1 cellular context compared by ENCODE assay signal in the genomic region with DNA sequence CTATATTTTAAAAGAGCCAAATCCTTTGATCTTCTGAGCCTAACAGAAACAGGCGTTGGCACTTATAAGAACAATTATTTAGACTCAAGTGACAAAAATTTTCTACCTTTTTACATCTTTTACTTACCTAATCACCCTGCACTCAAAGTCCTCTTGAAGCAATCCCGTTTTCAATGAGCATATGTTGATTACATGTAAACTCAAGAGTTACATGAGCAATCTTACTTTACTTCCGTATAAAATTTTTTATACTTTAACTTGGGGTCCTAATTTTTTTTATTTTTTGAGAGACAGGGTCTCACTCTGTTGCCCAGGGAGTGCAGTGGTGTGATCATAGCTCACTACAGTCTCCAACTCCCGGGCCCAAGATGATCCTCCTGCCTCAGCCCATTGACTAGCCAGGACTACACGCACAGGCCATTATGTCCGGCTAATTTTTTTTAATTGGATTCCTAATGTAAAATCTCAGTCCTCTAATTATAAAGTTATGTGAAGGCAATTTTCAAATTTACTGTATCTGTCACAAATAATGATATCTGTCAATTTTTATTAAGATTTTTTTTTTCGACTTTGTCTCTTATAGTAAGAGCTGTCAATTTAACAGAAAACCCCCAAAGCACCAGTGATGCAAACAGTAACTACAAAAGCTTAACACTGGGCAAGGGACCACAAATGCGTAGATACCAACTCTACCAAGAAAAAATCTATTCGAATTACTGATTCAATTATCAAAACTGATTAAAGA.
TF ChIP-seq lines count a peak whose summit lies in the region.

No MANE protein-coding gene starts in this region.

TF ChIP-seq in HepG2, 621 proteins besides CTCF, POLR2A, EP300 and RAD21:
- 0 out of 2 replicates have a peak, but pooled peaks have one; percentile 24 for TF ChIP-seq HDAC6 (IDR thresholded peaks at IDR 0.05; ENCODE audit: low read depth, low read length)
- TF ChIP-seq HHEX (CRISPR knock-in tag; IDR thresholded peaks at IDR 0.05): no peak
- TF ChIP-seq, protein P1, sequence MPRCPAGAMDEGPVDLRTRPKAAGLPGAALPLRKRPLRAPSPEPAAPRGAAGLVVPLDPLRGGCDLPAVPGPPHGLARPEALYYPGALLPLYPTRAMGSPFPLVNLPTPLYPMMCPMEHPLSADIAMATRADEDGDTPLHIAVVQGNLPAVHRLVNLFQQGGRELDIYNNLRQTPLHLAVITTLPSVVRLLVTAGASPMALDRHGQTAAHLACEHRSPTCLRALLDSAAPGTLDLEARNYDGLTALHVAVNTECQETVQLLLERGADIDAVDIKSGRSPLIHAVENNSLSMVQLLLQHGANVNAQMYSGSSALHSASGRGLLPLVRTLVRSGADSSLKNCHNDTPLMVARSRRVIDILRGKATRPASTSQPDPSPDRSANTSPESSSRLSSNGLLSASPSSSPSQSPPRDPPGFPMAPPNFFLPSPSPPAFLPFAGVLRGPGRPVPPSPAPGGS (CRISPR knock-in tag; IDR thresholded peaks at IDR 0.05): no peak
- peak; percentile 57; the same call in 1 of the 2 replicates for TF ChIP-seq NAIF1 (CRISPR knock-in tag; IDR thresholded peaks at IDR 0.05; ENCODE audit: borderline replicate concordance)
- TF ChIP-seq ZNF552 (CRISPR knock-in tag; IDR thresholded peaks at IDR 0.05; ENCODE audit: borderline replicate concordance): no peak
- TF ChIP-seq, protein P2, sequence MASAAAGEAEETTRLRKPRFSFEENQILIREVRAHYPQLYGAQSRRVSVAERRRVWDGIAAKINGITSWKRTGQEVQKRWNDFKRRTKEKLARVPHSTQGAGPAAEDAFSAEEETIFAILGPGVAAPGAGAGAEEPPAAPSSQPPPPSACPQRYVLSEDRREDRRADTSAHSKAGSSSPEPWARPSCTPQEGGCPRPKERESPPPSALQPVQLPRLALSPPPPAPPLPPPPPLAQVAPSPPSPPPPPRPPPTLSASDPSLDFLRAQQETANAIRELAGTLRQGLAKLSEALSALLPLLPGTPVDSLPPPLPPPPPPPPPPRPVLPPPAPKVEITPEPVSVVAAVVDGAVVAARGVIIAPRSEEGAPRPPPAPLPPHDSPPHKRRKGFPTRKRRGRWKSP (CRISPR knock-in tag; IDR thresholded peaks at IDR 0.05): 0 out of 2 replicates have a peak, but pooled peaks have one; percentile 22
- 0 out of 2 replicates have a peak, but pooled peaks have one; percentile 18 for TF ChIP-seq CEBPG (CRISPR knock-in tag; IDR thresholded peaks at IDR 0.05)
- TF ChIP-seq HMGXB3 (CRISPR knock-in tag; IDR thresholded peaks at IDR 0.05; ENCODE audit: borderline replicate concordance): no peak
- TF ChIP-seq HNF4A (CRISPR knock-in tag; IDR thresholded peaks at IDR 0.05): peak; percentile 33; the same call in 1 of the 2 replicates
- 0 out of 2 replicates have a peak, but pooled peaks have one; percentile 12 for TF ChIP-seq KLF6 (CRISPR knock-in tag; IDR thresholded peaks at IDR 0.05)
- TF ChIP-seq MED13 (CRISPR knock-in tag; IDR thresholded peaks at IDR 0.05): 0 out of 2 replicates have a peak, but pooled peaks have one; percentile 20
- peak; percentile 26; the same call in 1 of the 2 replicates for TF ChIP-seq KDM5A (IDR thresholded peaks at IDR 0.05; ENCODE audit: borderline replicate concordance, low read length)
- 0 out of 2 replicates have a peak, but pooled peaks have one; percentile 7 for TF ChIP-seq SAP130 (CRISPR knock-in tag; IDR thresholded peaks at IDR 0.05; ENCODE audit: low read depth)
- no peak for TF ChIP-seq JDP2 (CRISPR knock-in tag; IDR thresholded peaks at IDR 0.05; ENCODE audit: borderline replicate concordance)
- TF ChIP-seq ZNF790 (CRISPR knock-in tag; IDR thresholded peaks at IDR 0.05; ENCODE audit: borderline replicate concordance): no peak
- TF ChIP-seq IRX3 (CRISPR knock-in tag; IDR thresholded peaks at IDR 0.05; ENCODE audit: borderline replicate concordance, low read depth): no peak
- TF ChIP-seq ZC3H4 (CRISPR knock-in tag; IDR thresholded peaks at IDR 0.05; ENCODE audit: borderline replicate concordance): no peak; the same call in 1 of the 2 replicates
